ENCODE assay signal across 19 cellular contexts in the genomic region with DNA sequence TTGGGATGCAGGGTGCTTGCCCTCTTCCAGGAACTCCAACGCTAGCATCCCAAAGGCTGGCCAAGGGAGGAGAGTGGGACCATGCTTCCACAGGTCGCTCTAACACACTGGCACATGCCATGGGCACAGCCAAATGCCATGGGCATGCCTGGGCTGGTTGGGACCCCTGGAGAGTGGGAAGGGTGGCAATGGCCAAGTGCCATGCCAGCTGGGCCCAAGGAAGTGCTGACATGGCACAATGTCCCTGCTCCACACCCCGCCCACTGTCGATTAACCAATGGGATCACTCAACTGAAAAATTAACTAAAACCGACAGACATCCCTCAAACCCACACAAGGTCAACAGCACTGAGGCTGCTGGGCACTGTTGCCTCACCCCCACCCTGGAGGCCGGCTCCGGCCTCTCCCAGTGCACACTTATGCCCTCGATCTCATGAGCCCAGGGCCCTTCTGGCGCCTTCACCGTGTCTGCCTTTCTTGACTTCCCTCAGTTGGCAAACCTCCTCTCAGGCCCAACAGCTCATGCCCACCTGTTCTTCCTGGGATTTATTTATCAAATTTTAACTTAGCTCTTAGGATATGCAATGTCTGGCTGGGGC.
DNase-seq lines count a peak whose midpoint lies in the region; ATAC-seq, FAIRE-seq and TF ChIP-seq lines count a peak whose summit lies in the region.
"Had no signal": no experiment of that assay in that cellular context is flagged by ENCODE, and none has a peak within 500 bp of the region (broad histone marks: within the 10 kb centered on the region; RNA-seq: fewer than 3 reads in every experiment).

No MANE protein-coding gene starts in this region.

- H2BK20ac ChIP-seq in IMR-90 (ENCODE audit: low read depth, low read length), result no peak overlapping the region

- H3K9me3 ChIP-seq in HepG2 (ENCODE audit: low read length), result no peaks in the 10 kb centered on the region
- no peaks in the 10 kb centered on the region for H3K9me3 ChIP-seq in right lobe of liver
- H3K9me3 ChIP-seq in IMR-90 (ENCODE audit: control insufficient read depth, insufficient read depth, low read length), result no peaks in the 10 kb centered on the region
- no peaks in the 10 kb centered on the region for H3K9me3 ChIP-seq in neuronal stem cell (replicated peaks in 1 of 2; ENCODE audit: control insufficient read depth in 2 of 2, insufficient read depth in 1 of 2, low read depth in 1 of 2, low read length in 2 of 2)
- H3K9me3 ChIP-seq: BLaER1, Caco-2 had no signal

- H3K36me3 ChIP-seq in HepG2 (replicated peaks in 1 of 2; ENCODE audit: control insufficient read depth in 1 of 2, insufficient read depth in 2 of 2, low read length in 2 of 2) (no peaks in the 10 kb centered on the region), right lobe of liver (no peaks in the 10 kb centered on the region), IMR-90 (ENCODE audit: control insufficient read depth, insufficient read depth, low read length) (no peaks in the 10 kb centered on the region), neuronal stem cell (replicated peaks in 1 of 2; ENCODE audit: control insufficient read depth in 2 of 2, insufficient read depth in 2 of 2, low read length in 2 of 2) (no peaks in the 10 kb centered on the region)
- H3K36me3 ChIP-seq: BLaER1 had no signal

- H3K56ac ChIP-seq in IMR-90 (ENCODE audit: extremely low read depth, insufficient read depth, low read length), result no peak overlapping the region

- H2AFZ ChIP-seq in HepG2 (ENCODE audit: low read length) (no peak overlapping the region), IMR-90 (replicated peaks; ENCODE audit: low read length, poor library complexity) (no peak overlapping the region), neuronal stem cell (ENCODE audit: low read length) (no peak overlapping the region)
- H2AFZ ChIP-seq: GM23338 had no signal

- TF ChIP-seq EP300 in HepG2 (IDR thresholded peaks at IDR 0.05; ENCODE audit: low read depth in 2 of 2, low read length in 2 of 2), result no peak
- no peak for TF ChIP-seq EP300 in HepG2 (CRISPR knock-in tag; IDR thresholded peaks at IDR 0.05; ENCODE audit: borderline replicate concordance)

- H2AK5ac ChIP-seq in IMR-90 (ENCODE audit: low read depth, low read length) (no peak overlapping the region), neuronal stem cell (ENCODE audit: low read depth, low read length) (no peak overlapping the region)

- H4K8ac ChIP-seq in IMR-90 (ENCODE audit: low read depth in 2 of 2, low read length in 2 of 2), result no peak overlapping the region
- no peak overlapping the region for H4K8ac ChIP-seq in neuronal stem cell (ENCODE audit: low read depth, low read length)

- no peaks in the 10 kb centered on the region for H3K79me1 ChIP-seq in IMR-90 (ENCODE audit: low read depth in 1 of 2, low read length in 2 of 2)
- H3K79me1 ChIP-seq in neuronal stem cell (ENCODE audit: low read depth, low read length), result no peaks in the 10 kb centered on the region

- H3K27ac ChIP-seq in HepG2 (ENCODE audit: extremely low read length, insufficient read depth, low read length) (no peak overlapping the region), right lobe of liver (no peak overlapping the region), IMR-90 (ENCODE audit: insufficient read depth, low read length) (no peak overlapping the region), neuronal stem cell (replicated peaks; ENCODE audit: low read length) (no peak overlapping the region)
- H3K27ac ChIP-seq: BLaER1, C4-2B had no signal

- in situ Hi-C loops in HepG2 (cut with HindIII; ENCODE audit: extremely low pct_ligation_motif_present, low pct_unique_long_range_greater_than_20kb), result no loop called here
- in situ Hi-C loops in IMR-90 (cut with MboI; ENCODE audit: low sequenced_read_pairs), result no loop called here

- TF ChIP-seq POLR2A in HepG2 (IDR thresholded peaks at IDR 0.05; ENCODE audit: insufficient read depth in 1 of 2, low read depth in 2 of 2, low read length in 2 of 2) (no peak), right lobe of liver (IDR thresholded peaks at IDR 0.05) (no peak), IMR-90 (IDR thresholded peaks at IDR 0.05; ENCODE audit: low read depth, low read length) (no peak)

- no peak overlapping the region for H3K23ac ChIP-seq in IMR-90 (ENCODE audit: low read depth, low read length)
- peak overlapping the region; percentile 68 for H3K23ac ChIP-seq in neuronal stem cell (ENCODE audit: low read depth, low read length, poor library complexity)

- H3K18ac ChIP-seq in IMR-90 (ENCODE audit: low read depth, low read length), result no peak overlapping the region
- peak overlapping the region; percentile 49 for H3K18ac ChIP-seq in neuronal stem cell (ENCODE audit: low read length)

- dilution Hi-C loops in IMR-90 (cut with HindIII; ENCODE audit: low sequenced_read_pairs, unreplicated experiment), result no loop called here

- no peak overlapping the region for H2BK5ac ChIP-seq in IMR-90 (ENCODE audit: low read depth, low read length, poor library complexity, severe bottlenecking)
- no peak overlapping the region for H2BK5ac ChIP-seq in neuronal stem cell (ENCODE audit: low read length)

- H3K4me1 ChIP-seq in HepG2 (ENCODE audit: insufficient read depth, low read length) (no peaks in the 10 kb centered on the region), right lobe of liver (no peaks in the 10 kb centered on the region), IMR-90 (ENCODE audit: control insufficient read depth, insufficient read depth, low read length) (no peaks in the 10 kb centered on the region), neuronal stem cell (ENCODE audit: control insufficient read depth in 2 of 2, insufficient read depth in 1 of 2, low read depth in 1 of 2, low read length in 2 of 2) (no peaks in the 10 kb centered on the region)
- H3K4me1 ChIP-seq: Caco-2 had no signal

- H4K5ac ChIP-seq in IMR-90 (ENCODE audit: low read depth, low read length), result no peak overlapping the region

- H2BK15ac ChIP-seq in IMR-90 (ENCODE audit: low read depth, low read length) (no peak overlapping the region), neuronal stem cell (ENCODE audit: low read length) (no peak overlapping the region)

- no peak overlapping the region for H2AK9ac ChIP-seq in IMR-90 (replicated peaks; ENCODE audit: low read depth, low read length, poor library complexity)

- H3K4me2 ChIP-seq in HepG2 (ENCODE audit: low read depth, low read length) (no peak overlapping the region), IMR-90 (ENCODE audit: low read depth, low read length) (no peak overlapping the region), neuronal stem cell (ENCODE audit: insufficient read depth, low read length, poor library complexity, severe bottlenecking) (no peak overlapping the region)
- H3K4me2 ChIP-seq: BLaER1, GM23338 had no signal

- H3K4ac ChIP-seq in IMR-90 (ENCODE audit: low read depth, low read length), result no peak overlapping the region
- no peak overlapping the region for H3K4ac ChIP-seq in neuronal stem cell (ENCODE audit: low read length)

- H2BK120ac ChIP-seq in IMR-90 (ENCODE audit: low read depth, low read length), result no peak overlapping the region
- no peak overlapping the region for H2BK120ac ChIP-seq in neuronal stem cell (ENCODE audit: low read depth, low read length)

- H3K4me3 ChIP-seq in HepG2 (replicated peaks in 1 of 3; ENCODE audit: insufficient read depth in 1 of 3, low read depth in 2 of 3, low read length in 3 of 3) (no peak overlapping the region), right lobe of liver (no peak overlapping the region), IMR-90 (ENCODE audit: insufficient read depth, low read depth, low read length) (no peak overlapping the region), neuronal stem cell (ENCODE audit: low read length in 2 of 2) (no peak overlapping the region)
- H3K4me3 ChIP-seq: BLaER1, GM23338 had no signal

- H3K9ac ChIP-seq in HepG2 (ENCODE audit: insufficient read depth, low read depth, low read length) (no peak overlapping the region), IMR-90 (ENCODE audit: low read depth, low read length) (no peak overlapping the region), neuronal stem cell (ENCODE audit: low read depth, low read length, poor library complexity) (no peak overlapping the region)
- H3K9ac ChIP-seq: BLaER1 had no signal

- no peak overlapping the region for H4K91ac ChIP-seq in IMR-90 (ENCODE audit: insufficient read depth, low read depth, low read length)
- no peak overlapping the region for H4K91ac ChIP-seq in neuronal stem cell (ENCODE audit: low read depth, low read length, poor library complexity)

- no peak for FAIRE-seq in HepG2 (lab: Jason Lieb, UNC)
- FAIRE-seq: G401.6, GM12892, GM19239, H54 had no signal

- H4K20me1 ChIP-seq in HepG2 (ENCODE audit: insufficient read depth, low read length) (no peaks in the 10 kb centered on the region), IMR-90 (ENCODE audit: insufficient read depth, low read length) (no peaks in the 10 kb centered on the region)
- H4K20me1 ChIP-seq: BLaER1 had no signal

- H3K79me2 ChIP-seq in HepG2 (ENCODE audit: insufficient read depth, low read length), result no peaks in the 10 kb centered on the region

- CTCF ChIA-PET in HepG2 (lab: Yijun Ruan, JAX; ENCODE audit: low intra/inter-chr PET ratio, low total read pairs), result no interaction called here
- CTCF ChIA-PET in IMR-90 (lab: Yijun Ruan, JAX), result no interaction called here

- no peak for DNase-seq in HepG2 (ENCODE audit: low spot score)
- no peak for DNase-seq in right lobe of liver
- no peak for DNase-seq in IMR-90
- DNase-seq in neuronal stem cell (ENCODE audit: low spot score), result no peak
- DNase-seq in NCI-H1436 treated with DMSO at 0.1 percent for 48 hours (lab: John Stamatoyannopoulos, UW), result no peak
- no peak for DNase-seq in SK-N-DZ (ENCODE audit: low spot score)
- DNase-seq: Caco-2; CD4-positive, CD25-positive, alpha-beta regulatory T cell; CD8-positive, alpha-beta T cell; DMS153; DND-41; HCEC 1CT had no signal

- ATAC-seq in HepG2 (no peak), right lobe of liver (no peak), IMR-90 (ENCODE audit: low read depth) (no peak)
- ATAC-seq: CD8-positive, alpha-beta T cell; GM23338 had no signal

- POLR2A ChIA-PET in HepG2 (lab: Yijun Ruan, JAX) (no interaction called here), IMR-90 (lab: Charles Lee; ENCODE audit: unreplicated experiment) (no interaction called here)

- intact Hi-C loops in HepG2 (cut with micrococcal nuclease; ENCODE audit: unreplicated experiment) (no loop called here), right lobe of liver (cut with DNase I) (no loop called here), IMR-90 (cut with micrococcal nuclease) (no loop called here)

- TF ChIP-seq CTCF in HepG2 (CRISPR knock-in tag; IDR thresholded peaks at IDR 0.05) (no peak), right lobe of liver (IDR thresholded peaks at IDR 0.05) (no peak), IMR-90 (conservative IDR thresholded peaks at IDR 0.05; ENCODE audit: low read depth, low read length) (no peak)

- BruUV-seq in HepG2 (replicated peaks; lab: Mats Ljungman, UMichigan) (no TSS peak), IMR-90 (replicated peaks; lab: Mats Ljungman, UMichigan) (no TSS peak)

- H3K27me3 ChIP-seq in HepG2 (ENCODE audit: control insufficient read depth in 1 of 2, insufficient read depth in 2 of 2, low read length in 2 of 2), result peaks cover 5 to 60% of the 10 kb centered on the region in 2 experiments
- no peaks in the 10 kb centered on the region for H3K27me3 ChIP-seq in right lobe of liver
- peaks cover 7% of the 10 kb centered on the region; the same call in 1 of the 2 replicates for H3K27me3 ChIP-seq in IMR-90 (ENCODE audit: control insufficient read depth, insufficient read depth, low read length)
- H3K27me3 ChIP-seq in neuronal stem cell (ENCODE audit: control insufficient read depth in 3 of 3, insufficient read depth in 3 of 3, low read depth in 1 of 3, low read length in 3 of 3), result peaks cover 0 to 10% (median 0%) of the 10 kb centered on the region in 3 experiments
- H3K27me3 ChIP-seq: BLaER1 had no signal

- H2BK12ac ChIP-seq in neuronal stem cell (ENCODE audit: low read length), result no peak overlapping the region

- no peaks in the 10 kb centered on the region for H3K9me1 ChIP-seq in IMR-90 (ENCODE audit: insufficient read depth, low read length)

- TF ChIP-seq RAD21 in HepG2 (CRISPR knock-in tag; IDR thresholded peaks at IDR 0.05), result no peak
- no peak for TF ChIP-seq RAD21 in IMR-90 (IDR thresholded peaks at IDR 0.05; ENCODE audit: low read length)

- WGBS in HepG2 (ENCODE audit: low lambda C conversion rate), result 29% methylated on average over 7 of the region's 10 CpGs
- WGBS in right lobe of liver (ENCODE audit: insufficient coverage, low coverage, low lambda C conversion rate, missing lambda C conversion rate), result 82% methylated on average over 3 of the region's 10 CpGs
- 80% methylated on average over 1 of the region's 10 CpGs; no CpG with 5 or more reads in 1 of the 2 experiments for WGBS in IMR-90 (ENCODE audit: extremely low coverage in 2 of 2, insufficient read length in 1 of 2), 2 experiments
- no CpG with 5 or more reads among the region's 10 CpGs for WGBS in neuronal stem cell (ENCODE audit: extremely low coverage in 2 of 2, insufficient read length in 2 of 2, insufficient replicate concordance in 1 of 2), 2 donors

- H3K14ac ChIP-seq in IMR-90 (replicated peaks; ENCODE audit: low read depth, low read length) (no peak overlapping the region), neuronal stem cell (ENCODE audit: low read length) (no peak overlapping the region)
